ENCODE assay signal across 10 cellular contexts in the genomic region with DNA sequence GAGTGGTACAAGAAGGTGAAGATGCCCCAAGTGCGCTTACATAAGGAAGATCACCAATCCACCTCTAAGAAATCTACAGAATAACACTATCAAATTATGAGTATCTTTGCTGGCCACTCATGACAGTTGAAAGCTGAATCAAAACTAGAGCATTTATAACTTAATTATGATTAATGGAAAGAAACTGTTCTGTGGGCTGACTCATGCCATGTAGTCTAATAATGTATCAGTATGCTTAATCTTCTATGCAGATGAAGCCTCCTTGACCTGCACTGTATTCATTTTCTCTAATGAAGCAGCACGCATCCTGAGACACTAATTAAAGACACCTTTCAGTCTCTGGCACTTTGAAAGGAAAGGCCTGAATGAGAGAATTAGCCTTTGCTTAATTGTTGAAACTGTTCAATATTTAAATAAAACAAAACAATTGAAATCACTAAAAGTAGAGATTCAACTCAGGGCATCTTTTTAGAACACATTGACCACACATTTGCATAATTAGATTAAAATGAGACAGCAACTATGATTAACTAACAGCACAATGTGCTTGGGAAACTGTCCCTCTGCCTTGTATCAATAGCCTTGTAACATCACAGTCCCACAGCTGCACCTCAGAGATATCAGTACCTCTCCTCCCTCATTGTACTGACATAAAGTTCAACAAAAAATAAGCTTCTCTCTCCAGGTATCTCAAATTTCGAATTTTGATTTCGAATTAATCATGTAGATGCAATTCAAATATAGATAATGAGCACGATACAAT.
"Had no signal": no experiment of that assay in that cellular context is flagged by ENCODE, and none has a peak within 500 bp of the region (broad histone marks: within the 10 kb centered on the region; RNA-seq: fewer than 3 reads in every experiment).

No MANE protein-coding gene starts in this region.

- H3K9me3 Mint-ChIP-seq: HFFc6 had no signal

- H3K9me3 ChIP-seq: HAP-1 had no signal

- ATAC-seq: HCT116, HepG2 had no signal

- H3K36me3 ChIP-seq: HAP-1 had no signal

- H3K27me3 Mint-ChIP-seq: IgD-negative memory B cell had no signal

- H3K9ac ChIP-seq: GM23248 had no signal

- H3K27ac Mint-ChIP-seq: HFFc6, IgD-negative memory B cell had no signal

- H2AFZ ChIP-seq: GM23248 had no signal

- H3K4me3 Mint-ChIP-seq: HFFc6, IgD-negative memory B cell had no signal

- H3K4me3 ChIP-seq: GM23248, HAP-1 had no signal

- DNase-seq: GM23248, GOT3, H7, HFFc6, KBM-7 had no signal

- H3K4me1 ChIP-seq: HAP-1 had no signal

- H3K27ac ChIP-seq: GM23248, HL-60 had no signal
